1 cellular context compared by ENCODE assay signal in the genomic region with DNA sequence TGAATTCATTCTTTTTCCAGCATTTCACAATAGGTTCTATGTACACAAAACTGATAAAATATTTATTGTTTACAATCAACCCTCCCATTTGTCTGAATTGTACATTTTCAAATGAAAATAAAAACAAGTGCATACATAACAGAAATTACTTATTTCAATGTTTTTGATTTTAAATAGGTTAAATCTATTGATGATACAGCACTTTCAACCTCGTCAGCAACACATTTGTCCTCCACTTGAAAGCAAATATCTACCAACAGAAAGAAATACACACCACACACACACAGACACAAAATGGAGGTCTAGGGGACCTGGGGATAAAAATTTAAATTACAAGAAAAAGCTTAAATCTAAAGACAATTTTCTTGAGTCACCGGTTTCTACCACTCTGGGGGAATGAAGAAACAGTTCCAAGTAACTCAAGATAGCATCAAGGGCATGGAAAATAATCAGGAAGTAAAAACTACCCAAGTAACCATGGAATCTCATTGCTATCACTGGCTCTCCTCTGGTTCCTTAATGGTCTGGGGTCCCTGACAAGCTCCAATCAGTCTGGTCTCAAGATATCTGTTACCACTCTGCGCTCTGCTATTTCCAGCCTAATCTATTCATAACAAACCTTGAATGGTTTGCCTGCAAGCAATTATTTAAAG.
TF ChIP-seq lines count a peak whose summit lies in the region.

No MANE protein-coding gene starts in this region.

TF ChIP-seq in GM23338, 12 proteins besides CTCF, POLR2A, EP300 and RAD21 (continued from another document):
- TF ChIP-seq REST (IDR thresholded peaks at IDR 0.05; ENCODE audit: unreplicated experiment) (no peak), EZH2phosphoT487 (IDR thresholded peaks at IDR 0.05; ENCODE audit: unreplicated experiment) (no peak), EZH2 (IDR thresholded peaks at IDR 0.05; ENCODE audit: low read depth, unreplicated experiment) (no peak), POLR2AphosphoS5 (IDR thresholded peaks at IDR 0.05; ENCODE audit: low read depth) (no peak), STAT1 (IDR thresholded peaks at IDR 0.05; ENCODE audit: unreplicated experiment) (no peak), CREB1 (CRISPR knock-in tag; IDR thresholded peaks at IDR 0.05; ENCODE audit: low read depth) (no peak)
- TF ChIP-seq, protein P1, sequence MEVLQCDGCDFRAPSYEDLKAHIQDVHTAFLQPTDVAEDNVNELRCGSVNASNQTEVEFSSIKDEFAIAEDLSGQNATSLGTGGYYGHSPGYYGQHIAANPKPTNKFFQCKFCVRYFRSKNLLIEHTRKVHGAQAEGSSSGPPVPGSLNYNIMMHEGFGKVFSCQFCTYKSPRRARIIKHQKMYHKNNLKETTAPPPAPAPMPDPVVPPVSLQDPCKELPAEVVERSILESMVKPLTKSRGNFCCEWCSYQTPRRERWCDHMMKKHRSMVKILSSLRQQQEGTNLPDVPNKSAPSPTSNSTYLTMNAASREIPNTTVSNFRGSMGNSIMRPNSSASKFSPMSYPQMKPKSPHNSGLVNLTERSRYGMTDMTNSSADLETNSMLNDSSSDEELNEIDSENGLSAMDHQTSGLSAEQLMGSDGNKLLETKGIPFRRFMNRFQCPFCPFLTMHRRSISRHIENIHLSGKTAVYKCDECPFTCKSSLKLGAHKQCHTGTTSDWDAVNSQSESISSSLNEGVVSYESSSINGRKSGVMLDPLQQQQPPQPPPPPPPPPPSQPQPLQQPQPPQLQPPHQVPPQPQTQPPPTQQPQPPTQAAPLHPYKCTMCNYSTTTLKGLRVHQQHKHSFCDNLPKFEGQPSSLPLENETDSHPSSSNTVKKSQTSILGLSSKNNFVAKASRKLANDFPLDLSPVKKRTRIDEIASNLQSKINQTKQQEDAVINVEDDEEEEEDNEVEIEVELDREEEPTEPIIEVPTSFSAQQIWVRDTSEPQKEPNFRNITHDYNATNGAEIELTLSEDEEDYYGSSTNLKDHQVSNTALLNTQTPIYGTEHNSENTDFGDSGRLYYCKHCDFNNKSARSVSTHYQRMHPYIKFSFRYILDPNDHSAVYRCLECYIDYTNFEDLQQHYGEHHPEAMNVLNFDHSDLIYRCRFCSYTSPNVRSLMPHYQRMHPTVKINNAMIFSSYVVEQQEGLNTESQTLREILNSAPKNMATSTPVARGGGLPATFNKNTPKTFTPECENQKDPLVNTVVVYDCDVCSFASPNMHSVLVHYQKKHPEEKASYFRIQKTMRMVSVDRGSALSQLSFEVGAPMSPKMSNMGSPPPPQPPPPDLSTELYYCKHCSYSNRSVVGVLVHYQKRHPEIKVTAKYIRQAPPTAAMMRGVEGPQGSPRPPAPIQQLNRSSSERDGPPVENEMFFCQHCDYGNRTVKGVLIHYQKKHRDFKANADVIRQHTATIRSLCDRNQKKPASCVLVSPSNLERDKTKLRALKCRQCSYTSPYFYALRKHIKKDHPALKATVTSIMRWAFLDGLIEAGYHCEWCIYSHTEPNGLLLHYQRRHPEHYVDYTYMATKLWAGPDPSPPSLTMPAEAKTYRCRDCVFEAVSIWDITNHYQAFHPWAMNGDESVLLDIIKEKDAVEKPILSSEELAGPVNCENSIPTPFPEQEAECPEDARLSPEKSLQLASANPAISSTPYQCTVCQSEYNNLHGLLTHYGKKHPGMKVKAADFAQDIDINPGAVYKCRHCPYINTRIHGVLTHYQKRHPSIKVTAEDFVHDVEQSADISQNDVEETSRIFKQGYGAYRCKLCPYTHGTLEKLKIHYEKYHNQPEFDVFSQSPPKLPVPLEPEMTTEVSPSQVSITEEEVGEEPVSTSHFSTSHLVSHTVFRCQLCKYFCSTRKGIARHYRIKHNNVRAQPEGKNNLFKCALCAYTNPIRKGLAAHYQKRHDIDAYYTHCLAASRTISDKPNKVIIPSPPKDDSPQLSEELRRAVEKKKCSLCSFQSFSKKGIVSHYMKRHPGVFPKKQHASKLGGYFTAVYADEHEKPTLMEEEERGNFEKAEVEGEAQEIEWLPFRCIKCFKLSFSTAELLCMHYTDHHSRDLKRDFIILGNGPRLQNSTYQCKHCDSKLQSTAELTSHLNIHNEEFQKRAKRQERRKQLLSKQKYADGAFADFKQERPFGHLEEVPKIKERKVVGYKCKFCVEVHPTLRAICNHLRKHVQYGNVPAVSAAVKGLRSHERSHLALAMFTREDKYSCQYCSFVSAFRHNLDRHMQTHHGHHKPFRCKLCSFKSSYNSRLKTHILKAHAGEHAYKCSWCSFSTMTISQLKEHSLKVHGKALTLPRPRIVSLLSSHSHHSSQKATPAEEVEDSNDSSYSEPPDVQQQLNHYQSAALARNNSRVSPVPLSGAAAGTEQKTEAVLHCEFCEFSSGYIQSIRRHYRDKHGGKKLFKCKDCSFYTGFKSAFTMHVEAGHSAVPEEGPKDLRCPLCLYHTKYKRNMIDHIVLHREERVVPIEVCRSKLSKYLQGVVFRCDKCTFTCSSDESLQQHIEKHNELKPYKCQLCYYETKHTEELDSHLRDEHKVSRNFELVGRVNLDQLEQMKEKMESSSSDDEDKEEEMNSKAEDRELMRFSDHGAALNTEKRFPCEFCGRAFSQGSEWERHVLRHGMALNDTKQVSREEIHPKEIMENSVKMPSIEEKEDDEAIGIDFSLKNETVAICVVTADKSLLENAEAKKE (CRISPR knock-in tag; IDR thresholded peaks at IDR 0.05) = no peak
